7 cellular contexts compared by ENCODE assay signal in the genomic region with DNA sequence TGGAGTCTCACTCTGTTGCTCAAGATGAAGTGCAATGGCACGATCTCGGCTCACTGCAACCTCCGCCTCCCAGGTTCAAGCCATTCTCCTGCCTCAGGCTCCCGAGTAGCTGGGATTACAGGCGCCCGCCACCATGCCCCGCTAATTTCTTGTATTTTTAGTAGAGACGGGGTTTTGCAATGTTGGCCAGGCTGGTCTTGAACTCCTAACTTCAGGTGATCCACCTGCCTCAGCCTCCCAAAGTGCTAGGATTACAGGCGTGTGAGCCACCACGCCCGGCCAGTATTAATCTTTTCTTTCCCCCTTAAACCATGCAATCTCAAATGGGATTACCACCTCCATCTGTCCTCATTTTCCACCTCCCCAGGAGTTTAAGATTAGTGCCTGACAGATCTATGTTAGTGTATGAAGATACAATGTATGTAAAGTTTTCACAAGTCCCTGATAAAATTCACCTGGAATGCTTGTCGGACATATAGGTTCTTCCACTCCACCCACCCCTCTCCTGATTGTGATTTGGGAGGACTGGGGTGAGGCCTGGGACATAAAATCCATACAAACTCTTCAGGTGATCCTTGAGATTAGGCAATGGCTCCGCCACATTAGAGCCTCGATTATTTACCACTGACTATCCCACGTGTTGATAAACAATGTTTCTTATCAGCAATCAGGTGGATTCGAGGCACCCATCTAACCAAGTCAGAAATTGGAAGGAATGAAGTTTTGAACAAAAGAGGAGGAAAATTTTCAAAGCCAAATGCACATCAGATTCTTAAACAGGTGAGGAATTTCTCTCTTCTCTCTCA. TPM values are rescaled to one million over a fixed set of nuclear protein-coding genes. Genes with fewer than 3 reads are reported as not detected.
DNase-seq lines count a peak whose midpoint lies in the region; ATAC-seq and TF ChIP-seq lines count a peak whose summit lies in the region.

No MANE protein-coding gene starts in this region.

- H3K27ac Mint-ChIP-seq in activated CD4-positive, alpha-beta memory T cell treated with anti-CD3 and anti-CD28 coated beads, Interleukin-2, amount 10 ng/mL, durations not matched to agents 7 days and 5 days: peak overlapping the region; percentile 74
- H3K27ac Mint-ChIP-seq in stimulated activated effector memory CD8-positive, alpha-beta T cell treated with anti-CD3 and anti-CD28 coated beads, Interleukin-12 subunit alpha, Interleukin-12 subunit beta, amount 100 ng/mL, for 72 hours: peak overlapping the region; percentile 98

- H3K27ac ChIP-seq in HL-60 (replicated peaks) (peak overlapping the region; percentile 95), iPS DF 6.9 (ENCODE audit: low read length) (no peak overlapping the region)

- CTCF ChIA-PET in activated CD4-positive, alpha-beta memory T cell treated with anti-CD3 and anti-CD28 coated beads, Interleukin-2, amount 10 ng/mL, durations not matched to agents 7 days and 5 days (lab: Charles Lee): interaction anchor here (0.7 to 2.9 kb wide), 18 partner anchors 9 to 492 kb away, joined by 3 to 24 read pairs (median 5); partner anchors contain the start of genes ABCC5, EEF1AKMT4 and MAP6D1

- H3K36me3 ChIP-seq in iPS DF 6.9 (ENCODE audit: control insufficient read depth, insufficient read depth, low read length): no peaks in the 10 kb centered on the region

- no peak for TF ChIP-seq CTCF in HL-60 (IDR thresholded peaks at IDR 0.05; ENCODE audit: insufficient read depth, low read length)

- POLR2A ChIA-PET in activated CD4-positive, alpha-beta memory T cell treated with anti-CD3 and anti-CD28 coated beads, Interleukin-2, amount 10 ng/mL, durations not matched to agents 7 days and 5 days (lab: Charles Lee): interaction anchor here (0.8 to 1.7 kb wide), 6 partner anchors 9 to 498 kb away, joined by 3 to 9 read pairs (median 5); partner anchors contain the start of genes ABCC5 and EIF2B5

- no peaks in the 10 kb centered on the region for H3K9me3 ChIP-seq in iPS DF 6.9 (ENCODE audit: control insufficient read depth, insufficient read depth, low read length)

- H3K4me3 ChIP-seq in HL-60 (replicated peaks; ENCODE audit: insufficient read depth, low read length) (peak overlapping the region; percentile 94), iPS DF 6.9 (ENCODE audit: low read length) (peak overlapping the region; percentile 92; the same call in 1 of the 2 replicates)

- H3K4me1 ChIP-seq in iPS DF 6.9 (ENCODE audit: control insufficient read depth, insufficient read depth, low read length): no peaks in the 10 kb centered on the region; the same call in 1 of the 2 replicates

- no CpG with 5 or more reads among the region's 16 CpGs for WGBS in iPS DF 6.9 (ENCODE audit: insufficient coverage, insufficient read length)

- H3K27me3 Mint-ChIP-seq in activated CD4-positive, alpha-beta memory T cell treated with anti-CD3 and anti-CD28 coated beads, Interleukin-2, amount 10 ng/mL, durations not matched to agents 7 days and 5 days: no peaks in the 10 kb centered on the region

- H3K36me3 Mint-ChIP-seq in activated CD4-positive, alpha-beta memory T cell treated with anti-CD3 and anti-CD28 coated beads, Interleukin-2, amount 10 ng/mL, durations not matched to agents 7 days and 5 days (ENCODE audit: low read depth): peaks cover 6% of the 10 kb centered on the region
- peaks cover 43% of the 10 kb centered on the region for H3K36me3 Mint-ChIP-seq in stimulated activated effector memory CD8-positive, alpha-beta T cell treated with anti-CD3 and anti-CD28 coated beads, Interleukin-12 subunit alpha, Interleukin-12 subunit beta, amount 100 ng/mL, for 72 hours

- peaks cover 34% of the 10 kb centered on the region for H3K4me1 Mint-ChIP-seq in activated CD4-positive, alpha-beta memory T cell treated with anti-CD3 and anti-CD28 coated beads, Interleukin-2, amount 10 ng/mL, durations not matched to agents 7 days and 5 days
- peaks cover 29% of the 10 kb centered on the region for H3K4me1 Mint-ChIP-seq in stimulated activated effector memory CD8-positive, alpha-beta T cell treated with anti-CD3 and anti-CD28 coated beads, Interleukin-12 subunit alpha, Interleukin-12 subunit beta, amount 100 ng/mL, for 72 hours

- no peak for ATAC-seq in stimulated activated effector memory CD8-positive, alpha-beta T cell treated with anti-CD3 and anti-CD28 coated beads, Interleukin-12 subunit alpha, Interleukin-12 subunit beta, amount 100 ng/mL, for 72 hours
- no peak for ATAC-seq in GM19395 (IDR thresholded peaks at IDR 0.05; ENCODE audit: unreplicated experiment)

- H3K9me3 Mint-ChIP-seq in activated CD4-positive, alpha-beta memory T cell treated with anti-CD3 and anti-CD28 coated beads, Interleukin-2, amount 10 ng/mL, durations not matched to agents 7 days and 5 days: no peaks in the 10 kb centered on the region
- H3K9me3 Mint-ChIP-seq in stimulated activated effector memory CD8-positive, alpha-beta T cell treated with anti-CD3 and anti-CD28 coated beads, Interleukin-12 subunit alpha, Interleukin-12 subunit beta, amount 100 ng/mL, for 72 hours: no peaks in the 10 kb centered on the region

- peak overlapping the region; percentile 93 for H3K4me3 Mint-ChIP-seq in activated CD4-positive, alpha-beta memory T cell treated with anti-CD3 and anti-CD28 coated beads, Interleukin-2, amount 10 ng/mL, durations not matched to agents 7 days and 5 days
- H3K4me3 Mint-ChIP-seq in stimulated activated effector memory CD8-positive, alpha-beta T cell treated with anti-CD3 and anti-CD28 coated beads, Interleukin-12 subunit alpha, Interleukin-12 subunit beta, amount 100 ng/mL, for 72 hours: peak overlapping the region; percentile 98

- no peaks in the 10 kb centered on the region for H3K27me3 ChIP-seq in HL-60 (ENCODE audit: insufficient read depth, poor library complexity, severe bottlenecking)
- no peaks in the 10 kb centered on the region for H3K27me3 ChIP-seq in iPS DF 6.9 (ENCODE audit: control insufficient read depth, insufficient read depth, low read length)

- peak in 1 of 2 experiments; percentile 33 for DNase-seq in HL-60 (ENCODE audit: low read depth in 1 of 2, low spot score in 1 of 2)
- DNase-seq in activated CD4-positive, alpha-beta memory T cell treated with anti-CD3 and anti-CD28 coated beads, Interleukin-2, amount 10 ng/mL, durations not matched to agents 7 days and 5 days: no peak
- no peak for DNase-seq in iPS DF 6.9 (ENCODE audit: low read depth, low spot score)
- DNase-seq in stimulated activated effector memory CD8-positive, alpha-beta T cell treated with anti-CD3 and anti-CD28 coated beads, Interleukin-12 subunit alpha, Interleukin-12 subunit beta, amount 100 ng/mL, for 72 hours (ENCODE audit: low spot score in 2 of 2): no peak
- DNase-seq in activated CD8-positive, alpha-beta memory T cell treated with anti-CD3 and anti-CD28 coated beads, Interleukin-2, amount 50 U/mL, for 4 hours: no peak
- no peak for DNase-seq in NCI-H128 (lab: John Stamatoyannopoulos, UW; ENCODE audit: unreplicated experiment)

RNA-seq across cellular contexts. Expression of gene PARL, which starts 1.2 kb away (rescaled TPM):
- total RNA-seq in activated CD4-positive, alpha-beta memory T cell treated with anti-CD3 and anti-CD28 coated beads, Interleukin-2, amount 10 ng/mL, durations not matched to agents 7 days and 5 days: 10 to 100 TPM; 47.6 to 49.0 TPM

RNA-seq across cellular contexts. Expression of gene MAP6D1, which starts 58.1 kb away (rescaled TPM):
- under 1 TPM in 1 of 2 experiments, not detected in 1; 0.55 TPM for total RNA-seq in activated CD4-positive, alpha-beta memory T cell treated with anti-CD3 and anti-CD28 coated beads, Interleukin-2, amount 10 ng/mL, durations not matched to agents 7 days and 5 days
